Comparison of ENCODE assay signal across 25 cellular contexts in the genomic region with DNA sequence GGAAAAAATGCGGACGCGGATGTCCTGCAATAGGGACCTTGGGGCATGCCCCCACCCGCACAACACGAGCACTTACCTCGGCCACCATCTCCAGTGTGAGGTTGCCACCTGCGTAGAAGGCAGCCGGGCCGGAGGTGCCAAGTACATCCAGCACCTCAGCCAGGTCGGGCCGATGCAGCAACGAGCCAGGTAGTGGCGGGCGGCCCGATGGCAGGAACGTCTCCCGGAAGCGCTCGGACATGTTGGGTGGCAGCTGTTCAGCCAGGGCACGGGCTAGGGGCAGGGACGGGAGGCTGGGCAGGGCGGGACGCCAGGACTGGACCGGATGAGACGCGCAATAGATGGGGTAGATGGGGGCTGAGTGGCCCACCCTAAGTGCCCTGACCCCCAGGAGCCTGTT.
"Had no signal": no experiment of that assay in that cellular context is flagged by ENCODE, and none has a peak within 500 bp of the region (broad histone marks: within the 10 kb centered on the region; RNA-seq: fewer than 3 reads in every experiment).

No MANE protein-coding gene starts in this region.

- ATAC-seq: gastroesophageal sphincter; heart left ventricle; left colon; left ventricle myocardium superior; lower lobe of right lung; natural killer cell; psoas muscle; right cardiac atrium; stimulated activated effector memory CD8-positive, alpha-beta T cell treated with anti-CD3 and anti-CD28 coated beads, Interleukin-12 subunit alpha, Interleukin-12 subunit beta, amount 100 ng/mL, for 72 hours had no signal

- H3K27me3 ChIP-seq: gastroesophageal sphincter, heart left ventricle, hepatocyte, ovary, stomach, thyroid gland had no signal

- H3K27ac ChIP-seq: gastroesophageal sphincter, heart left ventricle, hepatocyte, lower lobe of right lung, ovary, psoas muscle, stomach, thyroid gland had no signal

- H3K4me3 Mint-ChIP-seq: natural killer cell; stimulated activated effector memory CD8-positive, alpha-beta T cell treated with anti-CD3 and anti-CD28 coated beads, Interleukin-12 subunit alpha, Interleukin-12 subunit beta, amount 100 ng/mL, for 72 hours had no signal

- H3K36me3 Mint-ChIP-seq: natural killer cell; stimulated activated effector memory CD8-positive, alpha-beta T cell treated with anti-CD3 and anti-CD28 coated beads, Interleukin-12 subunit alpha, Interleukin-12 subunit beta, amount 100 ng/mL, for 72 hours had no signal

- H3K9me3 ChIP-seq: gastroesophageal sphincter, heart left ventricle, lower lobe of right lung, ovary, psoas muscle, stomach, thyroid gland had no signal

- H3K36me3 ChIP-seq: ovary had no signal

- H2AFZ ChIP-seq: hepatocyte had no signal

- H3K4me3 ChIP-seq: gastroesophageal sphincter, heart left ventricle, hepatocyte, lower lobe of right lung, ovary, psoas muscle, stomach, thyroid gland had no signal

- H3K9me3 Mint-ChIP-seq: natural killer cell; stimulated activated effector memory CD8-positive, alpha-beta T cell treated with anti-CD3 and anti-CD28 coated beads, Interleukin-12 subunit alpha, Interleukin-12 subunit beta, amount 100 ng/mL, for 72 hours had no signal

- H3K4me1 ChIP-seq: gastroesophageal sphincter, thyroid gland had no signal

- H3K4me2 ChIP-seq: hepatocyte had no signal

- H3K4me1 Mint-ChIP-seq: natural killer cell; stimulated activated effector memory CD8-positive, alpha-beta T cell treated with anti-CD3 and anti-CD28 coated beads, Interleukin-12 subunit alpha, Interleukin-12 subunit beta, amount 100 ng/mL, for 72 hours had no signal

- DNase-seq: cerebellar nuclear complex; cortex of kidney; foreskin fibroblast; heart left ventricle; kidney glomerular epithelial cell; left colon; left ventricle myocardium superior; lower lobe of right lung; natural killer cell; occipital lobe; ovary; posterior cingulate gyrus; right cardiac atrium; small intestine; stimulated activated CD4-positive, alpha-beta T cell treated with anti-CD3 and anti-CD28 coated beads, Interleukin-2, amount 100 ng/mL, for 24 hours; stimulated activated CD4-positive, alpha-beta T cell treated with anti-CD3 and anti-CD28 coated beads, Interleukin-4, amount 100 ng/mL, for 24 hours; stimulated activated naive CD4-positive, alpha-beta T cell treated with Interleukin-2 at 50 U/mL for 16 hours; stomach; thyroid gland; trophoblast cell had no signal

- FAIRE-seq: small intestine, urothelium cell line had no signal

- H3K79me2 ChIP-seq: hepatocyte had no signal
